18 cellular contexts compared by ENCODE assay signal in genomic region chr7:104126411-104126841, GRCh38.
DNase-seq lines count a peak whose midpoint lies in the region; ATAC-seq and TF ChIP-seq lines count a peak whose summit lies in the region.
"Had no signal": no experiment of that assay in that cellular context is flagged by ENCODE, and none has a peak within 500 bp of the region (broad histone marks: within the 10 kb centered on the region; RNA-seq: fewer than 3 reads in every experiment).

No MANE protein-coding gene starts in this region.

- no peak for ATAC-seq in activated naive CD4-positive, alpha-beta T cell treated with anti-CD3 and anti-CD28 coated beads, Interleukin-2, amount 50 U/mL, for 72 hours
- ATAC-seq: A549; left lung; natural killer cell treated with Interleukin-12 subunit alpha and Interleukin-12 subunit beta and Interleukin-15 and Interleukin-18, amount 100 ng/mL, for 72 hours; upper lobe of right lung had no signal

- peak overlapping the region; percentile 54 for H3K27ac ChIP-seq in 22Rv1
- H3K27ac ChIP-seq: A549, left lung, right atrium auricular region, upper lobe of right lung had no signal

- no peaks in the 10 kb centered on the region for H3K27me3 Mint-ChIP-seq in glutamatergic neuron (ENCODE audit: unreplicated experiment)
- H3K27me3 Mint-ChIP-seq: natural killer cell treated with Interleukin-12 subunit alpha and Interleukin-12 subunit beta and Interleukin-15 and Interleukin-18, amount 100 ng/mL, for 72 hours had no signal

- peak; percentile 92 for DNase-seq in NCI-H1930 (lab: John Stamatoyannopoulos, UW)
- peak; percentile 62 for DNase-seq in SK-N-DZ (ENCODE audit: low spot score)
- DNase-seq in glutamatergic neuron, result no peak
- DNase-seq in activated naive CD4-positive, alpha-beta T cell treated with anti-CD3 and anti-CD28 coated beads, Interleukin-2, amount 50 U/mL, for 72 hours (ENCODE audit: low spot score in 2 of 2), result no peak
- no peak for DNase-seq in A172 (ENCODE audit: low spot score)
- no peak for DNase-seq in EL
- no peak for DNase-seq in BE2C
- DNase-seq: activated CD4-positive, alpha-beta T cell treated with anti-CD3 and anti-CD28 coated beads, Interleukin-2, amount 50 U/mL, for 48 hours; anterior cingulate cortex; Caco-2; left lung; MG63; stimulated activated CD4-positive, alpha-beta T cell treated with anti-CD3 and anti-CD28 coated beads, Interleukin-4, amount 100 ng/mL, for 24 hours; upper lobe of right lung had no signal

- no peaks in the 10 kb centered on the region for H3K36me3 Mint-ChIP-seq in glutamatergic neuron (ENCODE audit: unreplicated experiment)
- H3K36me3 Mint-ChIP-seq in activated naive CD4-positive, alpha-beta T cell treated with anti-CD3 and anti-CD28 coated beads, Interleukin-2, amount 50 U/mL, for 72 hours, result peaks cover 23 to 29% of the 10 kb centered on the region in 2 donors

- no peaks in the 10 kb centered on the region for H3K9me3 Mint-ChIP-seq in glutamatergic neuron (ENCODE audit: unreplicated experiment)
- H3K9me3 Mint-ChIP-seq in activated naive CD4-positive, alpha-beta T cell treated with anti-CD3 and anti-CD28 coated beads, Interleukin-2, amount 50 U/mL, for 72 hours, result peaks cover 9 to 15% of the 10 kb centered on the region in 2 donors

- no peak overlapping the region for H3K4me3 Mint-ChIP-seq in glutamatergic neuron (ENCODE audit: unreplicated experiment)
- H3K4me3 Mint-ChIP-seq: natural killer cell treated with Interleukin-12 subunit alpha and Interleukin-12 subunit beta and Interleukin-15 and Interleukin-18, amount 100 ng/mL, for 72 hours had no signal

- H3K27me3 ChIP-seq in BE2C, result no peaks in the 10 kb centered on the region
- H3K27me3 ChIP-seq: left lung, MG63, right atrium auricular region, upper lobe of right lung had no signal

- H3K4me1 Mint-ChIP-seq in glutamatergic neuron (ENCODE audit: low read depth, unreplicated experiment), result peaks cover 4% of the 10 kb centered on the region

- no peak overlapping the region for H3K4me3 ChIP-seq in BE2C (ENCODE audit: low read depth, low read length)
- H3K4me3 ChIP-seq: A549, left lung, MG63, right atrium auricular region, upper lobe of right lung had no signal

- TF ChIP-seq CTCF in 22Rv1 (IDR thresholded peaks at IDR 0.05) (no peak), glutamatergic neuron (IDR thresholded peaks at IDR 0.05; ENCODE audit: partially characterized antibody, unreplicated experiment) (no peak), BE2C (IDR thresholded peaks at IDR 0.05; ENCODE audit: low read depth, low read length) (no peak)

- peaks cover 6% of the 10 kb centered on the region for H3K36me3 ChIP-seq in BE2C
- H3K36me3 ChIP-seq: MG63 had no signal

- H3K27ac Mint-ChIP-seq in glutamatergic neuron (ENCODE audit: unreplicated experiment), result peak overlapping the region; percentile 40
- no peak overlapping the region for H3K27ac Mint-ChIP-seq in activated naive CD4-positive, alpha-beta T cell treated with anti-CD3 and anti-CD28 coated beads, Interleukin-2, amount 50 U/mL, for 72 hours
- H3K27ac Mint-ChIP-seq: natural killer cell treated with Interleukin-12 subunit alpha and Interleukin-12 subunit beta and Interleukin-15 and Interleukin-18, amount 100 ng/mL, for 72 hours had no signal

- H3K9me3 ChIP-seq in BE2C, result no peaks in the 10 kb centered on the region
- H3K9me3 ChIP-seq: A549, Caco-2, left lung, MG63, right atrium auricular region, upper lobe of right lung had no signal

- H3K4me1 ChIP-seq in BE2C, result peaks cover 14% of the 10 kb centered on the region
- H3K4me1 ChIP-seq: A549, left lung, right atrium auricular region, upper lobe of right lung had no signal

Comparison
In these comparisons a context has a peak if more than half of its experiments do, and no peak if none do; other contexts are left out.
1. DNase-seq: peak in NCI-H1930 (2 of 2) and SK-N-DZ (single experiment); none in glutamatergic neuron (single experiment), activated naive CD4-positive, alpha-beta T cell treated with anti-CD3 and anti-CD28 coated beads, Interleukin-2, amount 50 U/mL, for 72 hours (0 of 2), A172 (single experiment), EL (single experiment) and BE2C (single experiment).